Comparison of ENCODE assay signal across 9 cellular contexts in the genomic region with DNA sequence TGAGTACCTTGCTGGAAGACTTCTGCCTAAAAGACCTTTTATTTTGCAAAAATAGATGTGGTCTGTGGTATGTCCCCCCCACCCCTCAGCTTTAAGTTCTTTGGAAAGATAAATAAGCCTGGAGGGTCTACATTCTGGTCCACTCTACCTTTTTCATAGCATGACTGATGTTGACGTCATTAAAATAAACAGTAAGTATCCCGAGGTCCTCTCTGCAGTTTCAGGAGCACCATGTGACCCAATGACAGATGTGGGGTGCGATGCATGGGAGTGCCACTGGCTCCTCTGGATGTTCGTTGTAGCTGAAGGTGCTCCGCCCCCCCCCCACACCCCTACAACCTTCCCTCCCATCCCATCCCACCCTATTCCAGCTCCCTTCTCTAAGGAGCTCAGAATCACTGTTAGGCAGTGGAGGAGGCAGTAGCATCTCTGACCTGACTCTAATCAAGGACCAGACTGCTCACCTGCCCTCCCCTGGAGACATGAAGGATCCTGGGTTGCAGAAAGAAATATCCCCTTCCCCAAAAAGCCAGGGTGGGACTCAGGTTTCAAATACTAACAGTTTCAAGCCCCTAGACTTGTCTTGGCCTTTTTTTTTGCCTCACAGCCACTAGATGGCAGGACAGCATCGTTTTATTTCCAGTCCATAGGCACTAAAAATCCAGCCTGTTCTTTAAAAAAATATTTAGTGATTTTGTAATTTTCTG. TPM values are rescaled to one million over a fixed set of nuclear protein-coding genes. Genes with fewer than 3 reads are reported as not detected.
DNase-seq lines count a peak whose midpoint lies in the region; ATAC-seq, FAIRE-seq and TF ChIP-seq lines count a peak whose summit lies in the region.
"Had no signal": no experiment of that assay in that cellular context is flagged by ENCODE, and none has a peak within 500 bp of the region (broad histone marks: within the 10 kb centered on the region; RNA-seq: fewer than 3 reads in every experiment).

No MANE protein-coding gene starts in this region.

- POLR2A ChIA-PET in AG04450 (lab: Yijun Ruan, JAX): no interaction called here

- no peak overlapping the region for H3K27ac ChIP-seq in AG04450 (ENCODE audit: low read depth, low read length)
- H3K27ac ChIP-seq: epithelial cell of prostate had no signal

- DNase-seq in AG04450 (ENCODE audit: low read depth, low spot score) (no peak), GDM1 (lab: John Stamatoyannopoulos, UW) (peak; percentile 4), NCI-H146 (lab: John Stamatoyannopoulos, UW) (peak; percentile 53), astrocyte of the spinal cord (ENCODE audit: low read depth, low spot score) (peak; percentile 59), type B pancreatic cell (ENCODE audit: extremely low spot score, unreplicated experiment) (no peak), lower leg skin (ENCODE audit: low spot score in 2 of 2) (no peak)

- no peaks in the 10 kb centered on the region for H3K27me3 ChIP-seq in AG04450 (ENCODE audit: control insufficient read depth, insufficient read depth, low read length)

- no peak overlapping the region for H3K4me3 ChIP-seq in AG04450 (ENCODE audit: low read depth, low read length)
- no peak overlapping the region for H3K4me3 ChIP-seq in astrocyte of the spinal cord (ENCODE audit: low read depth, low read length)
- H3K4me3 ChIP-seq in lower leg skin (ENCODE audit: low read depth, poor library complexity, severe bottlenecking): no peak overlapping the region

- peaks cover 35% of the 10 kb centered on the region for H3K4me1 Mint-ChIP-seq in type B pancreatic cell (ENCODE audit: unreplicated experiment)

- H3K9me3 ChIP-seq in AG04450 (ENCODE audit: control insufficient read depth, insufficient read depth, low read length): no peaks in the 10 kb centered on the region

- no peaks in the 10 kb centered on the region for H3K9me3 Mint-ChIP-seq in type B pancreatic cell

- CTCF ChIA-PET in AG04450 (lab: Charles Lee): interaction anchor here (0.6 to 3.8 kb wide), 21 partner anchors 8 to 600 kb away, joined by 3 to 52 read pairs (median 5); partner anchors contain the start of gene CASP7

- FAIRE-seq in islet of Langerhans (lab: Jason Lieb, UNC): peak; percentile 96

- H3K27ac Mint-ChIP-seq in type B pancreatic cell: no peak overlapping the region

- peaks cover 17% of the 10 kb centered on the region for H3K36me3 Mint-ChIP-seq in type B pancreatic cell

- intact Hi-C loops in lower leg skin (cut with DNase I; ENCODE audit: low total_unique reads): loop anchor here (5.0 kb wide), 1 partner anchor 398 kb away; no protein-coding TSS in a partner anchor

- H3K27me3 Mint-ChIP-seq in type B pancreatic cell: no peaks in the 10 kb centered on the region

- in situ Hi-C loops in astrocyte of the spinal cord (cut with HindIII; ENCODE audit: low sequenced_read_pairs): no loop called here

- no peak overlapping the region for H3K4me3 Mint-ChIP-seq in type B pancreatic cell

- WGBS in lower leg skin, 2 donors: 49 to 51% methylated on average over 5 to 6 of the region's 6 CpGs

- no peak for TF ChIP-seq POLR2A in lower leg skin (IDR thresholded peaks at IDR 0.05)

- TF ChIP-seq CTCF in AG04450 (IDR thresholded peaks at IDR 0.05; ENCODE audit: low read depth, low read length) (peak; percentile 77), astrocyte of the spinal cord (IDR thresholded peaks at IDR 0.05; ENCODE audit: low read depth, low read length) (peak; percentile 73), type B pancreatic cell (conservative IDR thresholded peaks at IDR 0.05) (peak; percentile 88), lower leg skin (IDR thresholded peaks at IDR 0.05) (no peak)

- no peak for ATAC-seq in HG02938 (IDR thresholded peaks at IDR 0.05; ENCODE audit: unreplicated experiment)

RNA-seq across cellular contexts. Expression of gene CASP7, which starts 25.1 kb away (rescaled TPM):
- polyA plus RNA-seq in AG04450 (2011; rRNA removed): 28.6 and 33.7 TPM in 2 replicates
- 13.6 and 19.5 TPM in 2 replicates for polyA minus RNA-seq in AG04450 (2011; rRNA and poly(A)+ RNA removed)
- 27.5 and 37.8 TPM in 2 replicates for total RNA-seq in type B pancreatic cell (ENCODE audit: low replicate concordance)
- 10 to 100 TPM; 18.3 to 30.8 (median 23.5) TPM for total RNA-seq in lower leg skin

RNA-seq across cellular contexts. Expression of gene NRAP, which starts 40.9 kb away (rescaled TPM):
- not detected in 2 replicates for polyA plus RNA-seq in AG04450 (2011; rRNA removed)
- polyA minus RNA-seq in AG04450 (2011; rRNA and poly(A)+ RNA removed): not detected in 2 replicates
- total RNA-seq in type B pancreatic cell (ENCODE audit: low replicate concordance) (0.05 TPM in 1 of 2 replicates, not detected in the other), lower leg skin (under 1 TPM in 3 of 4 donors, not detected in 1; 0.05 to 0.13 (median 0.13) TPM)

RNA-seq across cellular contexts. Expression of gene PLEKHS1, which starts 46.7 kb away (rescaled TPM):
- polyA plus RNA-seq in AG04450 (2011; rRNA removed): not detected in 2 replicates
- polyA minus RNA-seq in AG04450 (2011; rRNA and poly(A)+ RNA removed): not detected in 2 replicates
- total RNA-seq in type B pancreatic cell (ENCODE audit: low replicate concordance): 0.12 and 0.45 TPM in 2 replicates
- under 1 TPM; 0.30 to 0.76 (median 0.39) TPM for total RNA-seq in lower leg skin

Comparison
In these comparisons a context has a peak if more than half of its experiments do, and no peak if none do; other contexts are left out.
1. DNase-seq: peak in GDM1 (single experiment), NCI-H146 (single experiment) and astrocyte of the spinal cord (single experiment); none in AG04450 (single experiment), type B pancreatic cell (single experiment) and lower leg skin (0 of 2).
2. CTCF ChIP-seq: peak in AG04450 (single experiment), astrocyte of the spinal cord (single experiment) and type B pancreatic cell (single experiment); none in lower leg skin (0 of 3).